30 cellular contexts compared by ENCODE assay signal in the genomic region with DNA sequence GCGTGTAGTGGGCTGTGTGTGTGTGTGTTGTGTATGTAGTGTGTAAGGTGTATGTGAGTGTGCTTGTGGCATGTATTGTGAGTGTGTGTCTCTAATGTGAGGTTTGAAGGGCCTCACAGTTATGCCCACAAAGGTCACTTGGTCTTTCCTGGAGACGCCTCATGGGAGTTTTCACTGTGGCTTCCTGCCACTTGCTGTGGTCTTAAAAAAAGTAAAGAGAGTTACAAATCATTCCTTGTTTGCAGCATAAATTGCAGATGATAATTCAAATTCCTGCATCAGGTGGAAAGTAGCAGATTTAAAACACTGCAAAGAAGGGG.
"Had no signal": no experiment of that assay in that cellular context is flagged by ENCODE, and none has a peak within 500 bp of the region (broad histone marks: within the 10 kb centered on the region; RNA-seq: fewer than 3 reads in every experiment).

No MANE protein-coding gene starts in this region.

- H3K36me3 Mint-ChIP-seq: activated naive CD4-positive, alpha-beta T cell treated with anti-CD3 and anti-CD28 coated beads, Interleukin-2, amount 50 U/mL, for 24 hours; brain; WTC11 had no signal

- H3K9me3 ChIP-seq: Peyer's patch, SJSA1 had no signal

- H3K27me3 Mint-ChIP-seq: activated naive CD4-positive, alpha-beta T cell treated with anti-CD3 and anti-CD28 coated beads, Interleukin-2, amount 50 U/mL, for 24 hours had no signal

- DNase-seq: activated CD4-positive, alpha-beta T cell treated with anti-CD3 and anti-CD28 coated beads for 48 hours; activated CD4-positive, alpha-beta T cell treated with anti-CD3 and anti-CD28 coated beads, Interleukin-2, amount 50 U/mL, for 4 hours; activated CD4-positive, CD25-positive, alpha-beta regulatory T cell treated with anti-CD3 and anti-CD28 coated beads, Interleukin-2, amount 50 U/mL, for 72 hours; activated CD8-positive, alpha-beta memory T cell treated with anti-CD3 and anti-CD28 coated beads, Interleukin-2, amount 50 U/mL, for 4 hours; activated effector memory CD4-positive, alpha-beta T cell treated with Interleukin-2 at 50 U/mL for 16 hours; activated naive CD4-positive, alpha-beta T cell; amygdala; Karpas-422; NCI-H1092; NCI-H1417 treated with DMSO at 0.1 percent for 48 hours; NCI-H1694; NCI-H2029; NCI-H510A treated with DMSO at 0.1 percent for 48 hours; NCI-H69; NK-92 treated with Interleukin-12 subunit alpha and Interleukin-12 subunit beta, amount 100 ng/mL, for 24 hours; OCI-M1; Peyer's patch; Right ventricle myocardium superior; SW 1271 had no signal

- H3K27ac Mint-ChIP-seq: activated naive CD4-positive, alpha-beta T cell treated with anti-CD3 and anti-CD28 coated beads, Interleukin-2, amount 50 U/mL, for 24 hours; activated T-helper 1 cell treated with anti-CD3 and anti-CD28 coated beads, Interleukin-12 subunit alpha, Interleukin-12 subunit beta, Interleukin-2, Interleukin-4 antibody, amounts not matched to agents 30 ng/mL and 10 ng/mL and 1 ng/mL, durations not matched to agents 14 hours and 24 hours and 36 hours; brain; T-helper 1 cell treated with Interleukin-12 subunit alpha and Interleukin-12 subunit beta and Interleukin-4 antibody, amounts not matched to agents 30 μg/mL and 1 μg/mL, for 36 hours; WTC11 had no signal

- H3K36me3 ChIP-seq: Peyer's patch, SJSA1 had no signal

- H3K4me1 ChIP-seq: Peyer's patch, SJSA1 had no signal

- H3K27ac ChIP-seq: RWPE1, SJSA1 had no signal

- H3K4me3 Mint-ChIP-seq: activated naive CD4-positive, alpha-beta T cell treated with anti-CD3 and anti-CD28 coated beads, Interleukin-2, amount 50 U/mL, for 24 hours; activated T-helper 1 cell treated with anti-CD3 and anti-CD28 coated beads, Interleukin-12 subunit alpha, Interleukin-12 subunit beta, Interleukin-2, Interleukin-4 antibody, amounts not matched to agents 30 ng/mL and 10 ng/mL and 1 ng/mL, durations not matched to agents 14 hours and 24 hours and 36 hours; brain; central memory CD8-positive, alpha-beta T cell; T-helper 1 cell treated with Interleukin-12 subunit alpha and Interleukin-12 subunit beta and Interleukin-4 antibody, amounts not matched to agents 30 μg/mL and 1 μg/mL, for 36 hours; WTC11 had no signal

- ATAC-seq: K562, SK-N-SH treated with all-trans-retinoic acid at 6 μM for 48 hours, WTC11 had no signal

- H3K4me1 Mint-ChIP-seq: activated naive CD4-positive, alpha-beta T cell treated with anti-CD3 and anti-CD28 coated beads, Interleukin-2, amount 50 U/mL, for 24 hours; brain; central memory CD8-positive, alpha-beta T cell; WTC11 had no signal

- H3K27me3 ChIP-seq: Peyer's patch had no signal

- FAIRE-seq: astrocyte, K562 had no signal

- H3K4me3 ChIP-seq: K562, Peyer's patch, SJSA1 had no signal

- H3K9me3 Mint-ChIP-seq: activated naive CD4-positive, alpha-beta T cell treated with anti-CD3 and anti-CD28 coated beads, Interleukin-2, amount 50 U/mL, for 24 hours; activated T-helper 1 cell treated with anti-CD3 and anti-CD28 coated beads, Interleukin-12 subunit alpha, Interleukin-12 subunit beta, Interleukin-2, Interleukin-4 antibody, amounts not matched to agents 30 ng/mL and 10 ng/mL and 1 ng/mL, durations not matched to agents 14 hours and 24 hours and 36 hours; brain; central memory CD8-positive, alpha-beta T cell; T-helper 1 cell treated with Interleukin-12 subunit alpha and Interleukin-12 subunit beta and Interleukin-4 antibody, amounts not matched to agents 30 μg/mL and 1 μg/mL, for 36 hours had no signal
